1 cellular context compared by ENCODE assay signal in genomic region chr1:44733365-44733764, GRCh38.
A peak's percentile ranks its signal among the peaks of the same experiment; 100 is the strongest.
TF ChIP-seq lines count a peak whose summit lies in the region.

No MANE protein-coding gene starts in this region.

TF ChIP-seq in HepG2, 621 proteins besides CTCF, POLR2A, EP300 and RAD21:
- TF ChIP-seq NFYC (CRISPR knock-in tag; IDR thresholded peaks at IDR 0.05) (0 out of 2 replicates have a peak, but pooled peaks have one; percentile 26), ARID2 (CRISPR knock-in tag; IDR thresholded peaks at IDR 0.05; ENCODE audit: borderline replicate concordance) (no peak)
